9 cellular contexts compared by ENCODE assay signal in genomic region chr16:74226361-74226979, GRCh38.
DNase-seq lines count a peak whose midpoint lies in the region; ATAC-seq, FAIRE-seq and TF ChIP-seq lines count a peak whose summit lies in the region.
"Had no signal": no experiment of that assay in that cellular context is flagged by ENCODE, and none has a peak within 500 bp of the region (broad histone marks: within the 10 kb centered on the region; RNA-seq: fewer than 3 reads in every experiment).

No MANE protein-coding gene starts in this region.

- no peak overlapping the region for H3K4me2 ChIP-seq in endothelial cell of umbilical vein (ENCODE audit: insufficient read depth, low read length)

- H3K9ac ChIP-seq in endothelial cell of umbilical vein (replicated peaks; ENCODE audit: extremely low read depth, insufficient read depth, low read length): no peak overlapping the region

- no peak for TF ChIP-seq POLR2A in endothelial cell of umbilical vein (IDR thresholded peaks at IDR 0.05; ENCODE audit: low read depth, low read length)

- CTCF ChIA-PET in endothelial cell of umbilical vein (lab: Charles Lee): interaction anchor here (0.6 to 1.6 kb wide), 10 partner anchors 10 to 1982 kb away, joined by 3 to 8 read pairs (median 4); no protein-coding TSS in a partner anchor

- peak; percentile 14 to 16 for TF ChIP-seq CTCF in endothelial cell of umbilical vein (IDR thresholded peaks at IDR 0.05; ENCODE audit: extremely low read depth in 1 of 2, insufficient read depth in 1 of 2, low read depth in 1 of 2, low read length in 2 of 2)

- H3K36me3 ChIP-seq in endothelial cell of umbilical vein (ENCODE audit: control insufficient read depth in 2 of 2, extremely low read depth in 1 of 2, insufficient read depth in 2 of 2, low read length in 2 of 2): no peaks in the 10 kb centered on the region

- ATAC-seq in GM18873 (IDR thresholded peaks at IDR 0.05; ENCODE audit: low FRiP score, unreplicated experiment): no peak

- peak; percentile 15 for FAIRE-seq in endothelial cell of umbilical vein (lab: Jason Lieb, UNC)

- H3K27me3 ChIP-seq in endothelial cell of umbilical vein (ENCODE audit: control insufficient read depth in 2 of 2, insufficient read depth in 2 of 2, low read length in 2 of 2): no peaks in the 10 kb centered on the region

- peak; percentile 42 for DNase-seq in DMS 273 (lab: John Stamatoyannopoulos, UW; ENCODE audit: unreplicated experiment)
- DNase-seq in DMS 273 treated with DMSO at 0.1 percent for 48 hours (lab: John Stamatoyannopoulos, UW): no peak
- DNase-seq in NCI-H2227 treated with DMSO at 0.1 percent for 48 hours (lab: John Stamatoyannopoulos, UW): peak; percentile 39
- DNase-seq in endothelial cell of umbilical vein (ENCODE audit: low read depth, low spot score): peak; percentile 36
- DNase-seq in retina: peak; percentile 52
- no peak for DNase-seq in COLO668 (lab: John Stamatoyannopoulos, UW; ENCODE audit: unreplicated experiment)
- DNase-seq in H4 (ENCODE audit: low spot score): no peak
- DNase-seq: activated CD4-positive, alpha-beta T cell treated with anti-CD3 and anti-CD28 coated beads, Interleukin-2, amount 50 U/mL, for 4 hours had no signal

- H4K20me1 ChIP-seq in endothelial cell of umbilical vein (replicated peaks; ENCODE audit: control insufficient read depth, extremely low read depth, insufficient read depth, low read length): no peaks in the 10 kb centered on the region

- H3K4me3 ChIP-seq in endothelial cell of umbilical vein (replicated peaks in 1 of 3; ENCODE audit: insufficient read depth in 1 of 3, low read depth in 1 of 3, low read length in 3 of 3): no peak overlapping the region

- H3K9me3 ChIP-seq in endothelial cell of umbilical vein (replicated peaks; ENCODE audit: control insufficient read depth, insufficient read depth, low read length): no peaks in the 10 kb centered on the region

- H3K27ac ChIP-seq in endothelial cell of umbilical vein (ENCODE audit: insufficient read depth, low read depth, low read length): no peak overlapping the region

- POLR2A ChIA-PET in endothelial cell of umbilical vein (lab: Charles Lee): no interaction called here

- intact Hi-C loops in endothelial cell of umbilical vein (cut with micrococcal nuclease): no loop called here

- H3K79me2 ChIP-seq in endothelial cell of umbilical vein (ENCODE audit: control insufficient read depth, insufficient read depth, low read length): no peaks in the 10 kb centered on the region

- H2AFZ ChIP-seq in endothelial cell of umbilical vein (ENCODE audit: low read depth, low read length): no peak overlapping the region

- BruUV-seq in endothelial cell of umbilical vein (replicated peaks; lab: Mats Ljungman, UMichigan): no TSS peak

- no peaks in the 10 kb centered on the region for H3K9me1 ChIP-seq in endothelial cell of umbilical vein (replicated peaks; ENCODE audit: control insufficient read depth, extremely low read depth, insufficient read depth, low read length)

- dilution Hi-C loops in endothelial cell of umbilical vein (cut with MboI; ENCODE audit: extremely low pct_ligation_motif_present, low sequenced_read_pairs): no loop called here

- H3K4me1 ChIP-seq in endothelial cell of umbilical vein (ENCODE audit: control insufficient read depth, extremely low read depth, insufficient read depth, low read length): no peaks in the 10 kb centered on the region

TF ChIP-seq in endothelial cell of umbilical vein, 7 proteins besides CTCF, POLR2A, EP300 and RAD21:
- no peak for TF ChIP-seq MYC (IDR thresholded peaks at IDR 0.05; ENCODE audit: low read depth, low read length)
- TF ChIP-seq MAX (IDR thresholded peaks at IDR 0.05; ENCODE audit: insufficient read depth, insufficient read length): no peak
- no peak for TF ChIP-seq POLR2AphosphoS5 (IDR thresholded peaks at IDR 0.05; ENCODE audit: insufficient read depth, low read depth, low read length)
- no peak for TF ChIP-seq GATA2 (IDR thresholded peaks at IDR 0.05; ENCODE audit: insufficient read depth, insufficient read length, low read depth, low read length)
- TF ChIP-seq JUN (IDR thresholded peaks at IDR 0.05; ENCODE audit: borderline replicate concordance, insufficient read depth, insufficient read length, low read depth): no peak
- no peak for TF ChIP-seq FOS (IDR thresholded peaks at IDR 0.05; ENCODE audit: borderline replicate concordance, insufficient read depth, low read length)
- TF ChIP-seq EZH2 (IDR thresholded peaks at IDR 0.05; ENCODE audit: borderline replicate concordance, low read depth, low read length, severe bottlenecking): no peak

Comparison
In these comparisons a context has a peak if more than half of its experiments do, and no peak if none do; other contexts are left out.
1. DNase-seq: peak in DMS 273 (single experiment), NCI-H2227 treated with DMSO at 0.1 percent for 48 hours (single experiment), endothelial cell of umbilical vein (single experiment) and retina (single experiment); none in DMS 273 treated with DMSO at 0.1 percent for 48 hours (single experiment), COLO668 (single experiment) and H4 (single experiment).